ENCODE assay signal across 20 cellular contexts in the genomic region with DNA sequence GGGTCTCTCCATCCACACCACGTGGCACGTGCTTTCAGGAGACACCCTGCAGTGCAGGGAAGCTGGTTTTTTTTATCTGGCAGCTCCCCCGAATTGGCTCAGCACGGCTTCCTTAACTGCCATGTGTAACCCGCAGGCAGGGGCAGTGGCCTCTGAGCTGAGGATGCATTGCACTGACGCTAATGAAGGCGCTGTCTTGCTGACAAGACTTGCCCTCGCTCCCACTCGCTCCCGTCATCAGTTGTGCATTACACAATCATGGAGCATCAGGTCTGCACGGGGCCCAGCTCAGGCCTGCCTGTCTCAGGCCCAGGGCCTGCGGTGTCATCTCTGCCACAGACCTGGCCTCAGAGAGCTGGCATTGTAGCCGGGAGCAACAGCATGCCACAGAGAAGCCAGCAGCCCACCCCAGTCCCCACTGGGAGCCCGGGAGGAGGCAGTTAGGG.
A peak's percentile ranks its signal among the peaks of the same experiment; 100 is the strongest.
DNase-seq lines count a peak whose midpoint lies in the region; ATAC-seq, FAIRE-seq and TF ChIP-seq lines count a peak whose summit lies in the region.
"Had no signal": no experiment of that assay in that cellular context is flagged by ENCODE, and none has a peak within 500 bp of the region (broad histone marks: within the 10 kb centered on the region; RNA-seq: fewer than 3 reads in every experiment).

No MANE protein-coding gene starts in this region.

- POLR2A ChIA-PET in HepG2 (lab: Yijun Ruan, JAX) = no interaction called here

- H2AFZ ChIP-seq in HepG2 (ENCODE audit: low read length) = no peak overlapping the region

- H3K4me2 ChIP-seq in HepG2 (ENCODE audit: low read depth, low read length) = no peak overlapping the region
- H3K4me2 ChIP-seq: BLaER1 had no signal

- BruUV-seq in HepG2 (replicated peaks; lab: Mats Ljungman, UMichigan) = no TSS peak

- TF ChIP-seq EP300 in HepG2 (IDR thresholded peaks at IDR 0.05; ENCODE audit: low read depth in 2 of 2, low read length in 2 of 2) = no peak
- TF ChIP-seq EP300 in HepG2 (CRISPR knock-in tag; IDR thresholded peaks at IDR 0.05; ENCODE audit: borderline replicate concordance) = no peak

- intact Hi-C loops in HepG2 (cut with micrococcal nuclease; ENCODE audit: unreplicated experiment) = no loop called here
- intact Hi-C loops in right lobe of liver (cut with DNase I) = no loop called here

- ATAC-seq in HepG2 (no peak; the same call in 2 of the 3 replicates), right lobe of liver (no peak), GM19023 (IDR thresholded peaks at IDR 0.05; ENCODE audit: unreplicated experiment) (no peak), GM21367 (IDR thresholded peaks at IDR 0.05; ENCODE audit: unreplicated experiment) (no peak), omental fat pad (ENCODE audit: low FRiP score) (no peak)

- CTCF ChIA-PET in HepG2 (lab: Yijun Ruan, JAX; ENCODE audit: low intra/inter-chr PET ratio, low total read pairs) = no interaction called here

- 0% methylated on average over 1 of the region's 14 CpGs for whole genome bisulfite sequencing in HepG2 (ENCODE audit: low lambda C conversion rate)
- no CpG with 5 or more reads among the region's 14 CpGs for WGBS in right lobe of liver (ENCODE audit: insufficient coverage, low coverage, low lambda C conversion rate, missing lambda C conversion rate)
- 93% methylated on average over 13 to 14 of the region's 14 CpGs for WGBS in endodermal cell (ENCODE audit: insufficient coverage in 1 of 2, insufficient read length in 1 of 2), 2 experiments

- no peaks in the 10 kb centered on the region for H3K4me1 Mint-ChIP-seq in endodermal cell
- no peaks in the 10 kb centered on the region for H3K4me1 Mint-ChIP-seq in neural crest cell
- H3K4me1 Mint-ChIP-seq: CD8-positive, alpha-beta memory T cell had no signal

- TF ChIP-seq RAD21 in HepG2 (CRISPR knock-in tag; IDR thresholded peaks at IDR 0.05) = no peak

- H3K36me3 ChIP-seq in HepG2 (replicated peaks in 1 of 2; ENCODE audit: control insufficient read depth in 1 of 2, insufficient read depth in 2 of 2, low read length in 2 of 2) (no peaks in the 10 kb centered on the region), right lobe of liver (no peaks in the 10 kb centered on the region), endodermal cell (ENCODE audit: control insufficient read depth, insufficient read depth, low read length) (no peaks in the 10 kb centered on the region)
- H3K36me3 ChIP-seq: BLaER1 had no signal

- no peak for DNase-seq in HepG2 (ENCODE audit: low spot score)
- DNase-seq in right lobe of liver = no peak
- peak; percentile 38 for DNase-seq in endodermal cell
- DNase-seq in neural crest cell (ENCODE audit: low read depth, low spot score) = no peak
- DNase-seq in omental fat pad (ENCODE audit: low spot score) = no peak
- DNase-seq: 8988T, AML-193, Caco-2, DND-41, GDM1, HCEC 1CT, HFFc6 had no signal

- in situ Hi-C loops in HepG2 (cut with HindIII; ENCODE audit: extremely low pct_ligation_motif_present, low pct_unique_long_range_greater_than_20kb) = no loop called here

- H3K27me3 Mint-ChIP-seq in endodermal cell (ENCODE audit: insufficient read depth) (no peaks in the 10 kb centered on the region), neural crest cell (ENCODE audit: low read depth) (no peaks in the 10 kb centered on the region)
- H3K27me3 Mint-ChIP-seq: CD8-positive, alpha-beta memory T cell had no signal

- H3K27ac ChIP-seq in HepG2 (ENCODE audit: extremely low read length, insufficient read depth, low read length) (no peak overlapping the region), right lobe of liver (no peak overlapping the region), endodermal cell (ENCODE audit: low read depth, low read length) (no peak overlapping the region)
- H3K27ac ChIP-seq: BLaER1, HL-60 had no signal

- H3K36me3 Mint-ChIP-seq in endodermal cell (ENCODE audit: low read depth) = peaks cover 34% of the 10 kb centered on the region
- no peaks in the 10 kb centered on the region for H3K36me3 Mint-ChIP-seq in neural crest cell (ENCODE audit: low read depth)

- H3K4me3 Mint-ChIP-seq in endodermal cell (no peak overlapping the region), neural crest cell (no peak overlapping the region)
- H3K4me3 Mint-ChIP-seq: CD8-positive, alpha-beta memory T cell; HFFc6 had no signal

- H3K27ac Mint-ChIP-seq in endodermal cell = no peak overlapping the region
- peak overlapping the region; percentile 93 for H3K27ac Mint-ChIP-seq in neural crest cell (ENCODE audit: unreplicated experiment)
- H3K27ac Mint-ChIP-seq: CD8-positive, alpha-beta memory T cell; HFFc6 had no signal

- FAIRE-seq in HepG2 (lab: Jason Lieb, UNC) = no peak
- FAIRE-seq: GM12892, GM19239, H1 had no signal

- no peak for TF ChIP-seq CTCF in HepG2 (CRISPR knock-in tag; IDR thresholded peaks at IDR 0.05)
- TF ChIP-seq CTCF in right lobe of liver (IDR thresholded peaks at IDR 0.05) = no peak
- no peak for TF ChIP-seq CTCF in endodermal cell (conservative IDR thresholded peaks at IDR 0.05)
- TF ChIP-seq CTCF in neural crest cell (conservative IDR thresholded peaks at IDR 0.05) = no peak
- no peak for TF ChIP-seq CTCF in omental fat pad (IDR thresholded peaks at IDR 0.05)

- H3K9ac ChIP-seq in HepG2 (ENCODE audit: insufficient read depth, low read depth, low read length) = no peak overlapping the region
- no peak overlapping the region for H3K9ac ChIP-seq in endodermal cell (ENCODE audit: extremely low read depth, low read length, poor library complexity, severe bottlenecking)
- H3K9ac ChIP-seq: BLaER1 had no signal

- peaks cover 2 to 17% of the 10 kb centered on the region in 2 experiments; a peak in 3 of 5 replicates for H3K27me3 ChIP-seq in HepG2 (ENCODE audit: control insufficient read depth in 1 of 2, insufficient read depth in 2 of 2, low read length in 2 of 2)
- no peaks in the 10 kb centered on the region for H3K27me3 ChIP-seq in right lobe of liver
- H3K27me3 ChIP-seq in endodermal cell (ENCODE audit: control insufficient read depth, insufficient read depth, low read length, poor library complexity, severe bottlenecking) = no peaks in the 10 kb centered on the region
- H3K27me3 ChIP-seq: BLaER1 had no signal

- H3K4me3 ChIP-seq in HepG2 (replicated peaks in 1 of 3; ENCODE audit: insufficient read depth in 1 of 3, low read depth in 2 of 3, low read length in 3 of 3) (no peak overlapping the region), right lobe of liver (no peak overlapping the region), endodermal cell (ENCODE audit: low read length) (no peak overlapping the region)
- H3K4me3 ChIP-seq: BLaER1 had no signal

- TF ChIP-seq POLR2A in HepG2 (IDR thresholded peaks at IDR 0.05; ENCODE audit: insufficient read depth in 1 of 2, low read depth in 2 of 2, low read length in 2 of 2) (no peak), right lobe of liver (IDR thresholded peaks at IDR 0.05) (no peak)

- H3K9me3 ChIP-seq in HepG2 (ENCODE audit: low read length) = no peaks in the 10 kb centered on the region
- H3K9me3 ChIP-seq in right lobe of liver = no peaks in the 10 kb centered on the region
- no peaks in the 10 kb centered on the region for H3K9me3 ChIP-seq in endodermal cell (ENCODE audit: control insufficient read depth, low read length)
- H3K9me3 ChIP-seq: Caco-2 had no signal

- H3K79me2 ChIP-seq in HepG2 (ENCODE audit: insufficient read depth, low read length) = no peaks in the 10 kb centered on the region

- H3K4me1 ChIP-seq in HepG2 (ENCODE audit: insufficient read depth, low read length) = no peaks in the 10 kb centered on the region
- H3K4me1 ChIP-seq in right lobe of liver = no peaks in the 10 kb centered on the region
- H3K4me1 ChIP-seq in endodermal cell (ENCODE audit: control insufficient read depth, insufficient read depth, low read length) = no peaks in the 10 kb centered on the region
- H3K4me1 ChIP-seq: BLaER1, Caco-2 had no signal

- peaks cover 14% of the 10 kb centered on the region for H3K9me3 Mint-ChIP-seq in endodermal cell
- peaks cover 3% of the 10 kb centered on the region for H3K9me3 Mint-ChIP-seq in neural crest cell

- H4K20me1 ChIP-seq in HepG2 (ENCODE audit: insufficient read depth, low read length) = no peaks in the 10 kb centered on the region
- H4K20me1 ChIP-seq: BLaER1 had no signal

TF ChIP-seq in HepG2, 621 proteins besides CTCF, POLR2A, EP300 and RAD21 (continues in another document):
- TF ChIP-seq ZNF296 (CRISPR knock-in tag; conservative IDR thresholded peaks at IDR 0.05) (no peak), CEBPB (IDR thresholded peaks at IDR 0.05; ENCODE audit: borderline replicate concordance, low read depth, low read length) (0 out of 2 replicates have a peak, but pooled peaks have one; percentile 1)
